In the genomic region with DNA sequence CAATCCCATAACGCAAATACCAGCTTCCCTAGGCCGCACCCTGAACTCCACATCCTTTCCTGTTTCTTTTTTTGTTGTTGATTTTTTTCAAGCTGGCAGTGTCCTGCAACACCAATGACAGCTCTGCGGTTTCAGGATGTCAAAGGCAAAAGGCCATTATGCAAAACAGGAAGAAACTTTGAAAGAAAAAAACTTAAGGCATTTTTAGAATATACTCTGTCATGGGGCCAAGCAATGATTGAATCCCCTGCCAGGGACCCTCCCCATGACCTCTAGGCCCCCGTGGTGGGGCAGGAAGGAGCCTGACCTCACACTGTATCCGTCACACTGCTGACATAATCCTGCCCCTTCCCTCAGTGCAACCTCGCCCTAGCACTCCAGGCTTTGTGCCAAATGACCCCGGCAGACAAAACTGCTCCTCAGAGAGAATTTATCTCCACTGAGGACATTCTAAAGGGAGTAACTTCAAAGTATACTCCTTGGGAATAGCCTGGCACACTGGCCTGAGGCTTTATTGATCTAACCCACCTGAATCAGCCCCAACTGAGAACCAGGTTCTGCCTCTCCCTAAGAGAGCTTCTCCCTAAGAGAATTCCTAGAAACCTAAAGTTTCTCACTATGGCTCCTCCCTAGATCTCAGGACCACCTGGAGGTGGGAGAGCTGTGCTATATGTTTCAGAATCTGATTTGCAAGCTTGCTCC, we compare ENCODE assay signal across 7 cellular contexts. TPM values are rescaled to one million over a fixed set of nuclear protein-coding genes. Genes with fewer than 3 reads are reported as not detected.
A peak's percentile ranks its signal among the peaks of the same experiment; 100 is the strongest.
DNase-seq lines count a peak whose midpoint lies in the region; ATAC-seq and TF ChIP-seq lines count a peak whose summit lies in the region.

No MANE protein-coding gene starts in this region.

- TF ChIP-seq CTCF in activated CD8-positive, alpha-beta T cell treated with anti-CD3 and anti-CD28 coated beads for 36 hours (IDR thresholded peaks at IDR 0.05): no peak

- POLR2A ChIA-PET in activated CD8-positive, alpha-beta T cell treated with anti-CD3 and anti-CD28 coated beads for 36 hours (lab: Charles Lee): interaction anchor here (0.8 to 2.5 kb wide), 9 partner anchors 8 to 114 kb away, joined by 3 to 10 read pairs (median 6); a partner anchor contains a TSS

- CTCF ChIA-PET in activated CD8-positive, alpha-beta T cell treated with anti-CD3 and anti-CD28 coated beads for 36 hours (lab: Charles Lee): interaction anchor here (1.3 to 2.2 kb wide), 6 partner anchors 8 to 67 kb away, joined by 3 to 9 read pairs (median 6); a partner anchor contains a TSS

- H3K4me3 ChIP-seq in skin epidermis: no peak overlapping the region

- H3K36me3 Mint-ChIP-seq in activated CD8-positive, alpha-beta T cell treated with anti-CD3 and anti-CD28 coated beads for 36 hours (ENCODE audit: low read depth): peaks cover 11% of the 10 kb centered on the region

- ATAC-seq in GM18909 (IDR thresholded peaks at IDR 0.05; ENCODE audit: poor library complexity, unreplicated experiment): peak; percentile 29
- peak; percentile 40 for ATAC-seq in activated CD8-positive, alpha-beta T cell treated with anti-CD3 and anti-CD28 coated beads for 36 hours
- ATAC-seq in left cardiac atrium: peak; percentile 66 to 72

- H3K27ac Mint-ChIP-seq in activated CD8-positive, alpha-beta T cell treated with anti-CD3 and anti-CD28 coated beads for 36 hours: peak overlapping the region; percentile 90

- no peaks in the 10 kb centered on the region for H3K9me3 Mint-ChIP-seq in activated CD8-positive, alpha-beta T cell treated with anti-CD3 and anti-CD28 coated beads for 36 hours

- H3K4me1 Mint-ChIP-seq in activated CD8-positive, alpha-beta T cell treated with anti-CD3 and anti-CD28 coated beads for 36 hours (ENCODE audit: low read depth): peaks cover 95% of the 10 kb centered on the region

- H3K4me3 Mint-ChIP-seq in activated CD8-positive, alpha-beta T cell treated with anti-CD3 and anti-CD28 coated beads for 36 hours: peak overlapping the region; percentile 54

- intact Hi-C loops in activated CD8-positive, alpha-beta T cell treated with anti-CD3 and anti-CD28 coated beads for 36 hours (cut with micrococcal nuclease): no loop called here
- intact Hi-C loops in left cardiac atrium (cut with DNase I): no loop called here

- DNase-seq in KG1 (lab: John Stamatoyannopoulos, UW) (peak; percentile 42), left cardiac atrium (peak; percentile 90), NCI-H345 treated with DMSO at 0.1 percent for 48 hours (lab: John Stamatoyannopoulos, UW; ENCODE audit: unreplicated experiment) (no peak)
- peak; percentile 65 for DNase-seq in activated CD8-positive, alpha-beta T cell treated with anti-CD3 and anti-CD28 coated beads for 36 hours
- DNase-seq in stimulated activated CD4-positive, alpha-beta T cell treated with anti-CD3 and anti-CD28 coated beads, Interleukin-1b, Interleukin-23, amount 100 ng/mL, for 48 hours: no peak

- H3K27me3 Mint-ChIP-seq in activated CD8-positive, alpha-beta T cell treated with anti-CD3 and anti-CD28 coated beads for 36 hours: no peaks in the 10 kb centered on the region

- peak overlapping the region; percentile 29 to 99 (median 93) for H3K27ac ChIP-seq in skin epidermis

RNA-seq across cellular contexts. Expression of a gene that starts 7.9 kb away (rescaled TPM):
- total RNA-seq in activated CD8-positive, alpha-beta T cell treated with anti-CD3 and anti-CD28 coated beads for 36 hours: 10 to 100 TPM; 41.2 to 41.4 TPM
- total RNA-seq in left cardiac atrium: 100 to 1,000 TPM in 1 of 2 donors, 10 to 100 TPM in 1; 49.5 to 107 TPM

Comparison
In these comparisons a context has a peak if more than half of its experiments do, and no peak if none do; other contexts are left out.
1. DNase-seq: peak in KG1 (single experiment), activated CD8-positive, alpha-beta T cell treated with anti-CD3 and anti-CD28 coated beads for 36 hours (single experiment) and left cardiac atrium (single experiment); none in stimulated activated CD4-positive, alpha-beta T cell treated with anti-CD3 and anti-CD28 coated beads, Interleukin-1b, Interleukin-23, amount 100 ng/mL, for 48 hours (single experiment) and NCI-H345 treated with DMSO at 0.1 percent for 48 hours (single experiment).
2. Peak in every context shown above with its lines, with median percentiles within 50 percentile points of each other: ATAC-seq.